Comparison of ENCODE assay signal across 14 cellular contexts in the genomic region with DNA sequence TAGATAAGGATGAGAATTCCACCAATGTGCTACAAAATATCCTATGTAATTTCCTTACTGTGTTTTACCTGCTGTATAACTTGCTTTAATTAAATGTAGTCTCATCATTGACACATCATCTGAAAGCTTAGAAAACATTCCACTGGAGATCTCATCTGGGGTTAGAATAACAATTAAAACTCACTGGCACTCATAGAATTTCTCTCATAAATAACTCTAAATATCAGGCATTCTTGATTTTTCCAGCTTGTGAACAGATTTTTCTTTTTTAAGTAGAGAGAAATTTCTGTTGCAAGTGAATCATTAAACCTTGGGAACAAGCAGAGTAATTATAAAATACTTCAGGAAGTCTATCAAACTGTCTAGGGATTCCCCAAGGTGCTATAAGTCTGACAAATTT.
DNase-seq lines count a peak whose midpoint lies in the region; TF ChIP-seq lines count a peak whose summit lies in the region.
"Had no signal": no experiment of that assay in that cellular context is flagged by ENCODE, and none has a peak within 500 bp of the region (broad histone marks: within the 10 kb centered on the region; RNA-seq: fewer than 3 reads in every experiment).

No MANE protein-coding gene starts in this region.

- H2BK120ac ChIP-seq in mesendoderm (ENCODE audit: low read depth, low read length) = no peak overlapping the region

- no peaks in the 10 kb centered on the region for H3K27me3 ChIP-seq in adipocyte (replicated peaks; ENCODE audit: control insufficient read depth, insufficient read depth, low read length)
- H3K27me3 ChIP-seq in mesendoderm (ENCODE audit: insufficient read depth, low read length, poor library complexity) = no peaks in the 10 kb centered on the region
- H3K27me3 ChIP-seq in tibial nerve = no peaks in the 10 kb centered on the region

- H3K4me1 ChIP-seq in adipocyte (ENCODE audit: control insufficient read depth, insufficient read depth, low read length) = no peaks in the 10 kb centered on the region
- H3K4me1 ChIP-seq in mesendoderm (ENCODE audit: control insufficient read depth, low read depth, low read length) = no peaks in the 10 kb centered on the region
- peaks cover 0 to 7% (median 1%) of the 10 kb centered on the region in 4 donors for H3K4me1 ChIP-seq in tibial nerve

- no peaks in the 10 kb centered on the region for H3K27me3 Mint-ChIP-seq in nephron (ENCODE audit: low read depth)

- H3K36me3 ChIP-seq in adipocyte (ENCODE audit: control insufficient read depth, insufficient read depth, low read length, severe bottlenecking) (no peaks in the 10 kb centered on the region), mesendoderm (ENCODE audit: control insufficient read depth, insufficient read depth, low read length) (no peaks in the 10 kb centered on the region), tibial nerve (no peaks in the 10 kb centered on the region)

- H3K4me1 Mint-ChIP-seq in nephron = peaks cover 10% of the 10 kb centered on the region
- H3K4me1 Mint-ChIP-seq: CD14-positive monocyte had no signal

- no peak overlapping the region for H4K5ac ChIP-seq in mesendoderm (ENCODE audit: low read length)

- H4K8ac ChIP-seq in mesendoderm (ENCODE audit: low read depth, low read length) = no peak overlapping the region

- TF ChIP-seq POLR2A in tibial nerve (IDR thresholded peaks at IDR 0.05) = no peak

- H3K9me3 ChIP-seq in adipocyte (ENCODE audit: control insufficient read depth, low read length) = no peaks in the 10 kb centered on the region
- no peaks in the 10 kb centered on the region for H3K9me3 ChIP-seq in tibial nerve

- H3K9ac ChIP-seq in adipocyte (ENCODE audit: low read length) (no peak overlapping the region), mesendoderm (ENCODE audit: low read length) (no peak overlapping the region)

- H3K23ac ChIP-seq in mesendoderm (ENCODE audit: low read length) = no peak overlapping the region

- H3K56ac ChIP-seq in mesendoderm (ENCODE audit: low read length) = no peak overlapping the region

- no peak overlapping the region for H3K4me2 ChIP-seq in mesendoderm (ENCODE audit: low read length)

- H2BK5ac ChIP-seq in mesendoderm (ENCODE audit: low read length) = no peak overlapping the region

- no peak overlapping the region for H2BK15ac ChIP-seq in mesendoderm (replicated peaks; ENCODE audit: low read depth)

- no peaks in the 10 kb centered on the region for H3K9me3 Mint-ChIP-seq in nephron

- peak overlapping the region; percentile 7 to 24 (median 11) for H3K27ac Mint-ChIP-seq in nephron
- H3K27ac Mint-ChIP-seq: CD14-positive monocyte; CD8-positive, alpha-beta T cell had no signal

- no peak overlapping the region for H3K4me3 Mint-ChIP-seq in nephron
- H3K4me3 Mint-ChIP-seq: CD14-positive monocyte; CD8-positive, alpha-beta T cell had no signal

- H3K79me1 ChIP-seq in mesendoderm (ENCODE audit: low read length) = no peaks in the 10 kb centered on the region

- H3K36me3 Mint-ChIP-seq in nephron (ENCODE audit: low read depth) = no peaks in the 10 kb centered on the region
- H3K36me3 Mint-ChIP-seq: CD14-positive monocyte; CD8-positive, alpha-beta T cell had no signal

- H3K27ac ChIP-seq in mesendoderm (ENCODE audit: low read depth, low read length) = no peak overlapping the region
- no peak overlapping the region for H3K27ac ChIP-seq in tibial nerve

- H3K4me3 ChIP-seq in adipocyte (ENCODE audit: low read length) (no peak overlapping the region), mesendoderm (ENCODE audit: low read length) (no peak overlapping the region), tibial nerve (no peak overlapping the region)
- H3K4me3 ChIP-seq: GM12878 had no signal

- in situ Hi-C loops in Caki2 (cut with HindIII; ENCODE audit: low pct_unique_long_range_greater_than_20kb, low sequenced_read_pairs) = no loop called here

- H3K18ac ChIP-seq in mesendoderm (ENCODE audit: low read length) = no peak overlapping the region

- H3K4ac ChIP-seq in mesendoderm (ENCODE audit: low read depth, low read length) = no peak overlapping the region

- DNase-seq in Caki2 (ENCODE audit: low read depth) (peak; percentile 71), adipocyte (ENCODE audit: low read depth) (peak; percentile 14), NCI-H146 (lab: John Stamatoyannopoulos, UW) (no peak), activated gamma-delta T cell (lab: John Stamatoyannopoulos, UW) (no peak), mesendoderm (no peak), tibial nerve (ENCODE audit: low spot score in 2 of 2) (no peak)
- DNase-seq: CD8-positive, alpha-beta T cell; COR-L47; DND-41; HCEC 1CT; KBM-7 had no signal

- TF ChIP-seq CTCF in nephron (IDR thresholded peaks at IDR 0.05; ENCODE audit: unreplicated experiment in 3 of 3) = no peak
- no peak for TF ChIP-seq CTCF in tibial nerve (IDR thresholded peaks at IDR 0.05)

- TF ChIP-seq EP300 in tibial nerve (IDR thresholded peaks at IDR 0.05) = no peak

- no peaks in the 10 kb centered on the region for H3K79me2 ChIP-seq in mesendoderm (ENCODE audit: control insufficient read depth, insufficient read depth, low read length)

- H2AK5ac ChIP-seq in mesendoderm (ENCODE audit: low read length) = no peak overlapping the region

Comparison
In these comparisons a context has a peak if more than half of its experiments do, and no peak if none do; other contexts are left out.
1. DNase-seq: peak in Caki2 (single experiment) and adipocyte (single experiment); none in NCI-H146 (single experiment), activated gamma-delta T cell (single experiment), mesendoderm (single experiment) and tibial nerve (0 of 2).